Comparison of ENCODE assay signal across 8 cellular contexts in the genomic region with DNA sequence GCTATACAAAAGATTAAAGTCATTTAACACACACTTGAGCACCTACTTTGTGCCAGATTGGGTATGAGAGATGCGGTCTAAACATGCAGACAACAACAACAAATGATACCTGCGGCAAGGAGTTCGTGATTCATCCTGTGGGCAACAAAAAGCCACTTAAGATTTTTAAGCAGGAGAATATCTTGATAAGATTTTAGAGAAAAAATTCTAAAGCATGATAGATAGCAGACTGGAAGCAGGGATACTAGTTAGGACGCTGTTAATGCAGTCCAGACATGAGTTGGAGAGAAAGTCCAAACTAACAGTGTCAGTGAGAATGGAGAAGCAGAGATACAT. TPM values are rescaled to one million over a fixed set of nuclear protein-coding genes. Genes with fewer than 3 reads are reported as not detected.
DNase-seq lines count a peak whose midpoint lies in the region; ATAC-seq and TF ChIP-seq lines count a peak whose summit lies in the region.

No MANE protein-coding gene starts in this region.

- in situ Hi-C loops in brain microvascular endothelial cell (cut with HindIII; ENCODE audit: low pct_ligation_motif_present, low sequenced_read_pairs) (no loop called here), HAP-1 (cut with MboI; ENCODE audit: low sequenced_read_pairs) (no loop called here)

- no peaks in the 10 kb centered on the region for H3K9me3 ChIP-seq in Karpas-422 (ENCODE audit: low read length)
- no peaks in the 10 kb centered on the region for H3K9me3 ChIP-seq in HAP-1

- peaks cover 46% of the 10 kb centered on the region for H3K4me1 Mint-ChIP-seq in nephron progenitor cell

- H3K36me3 ChIP-seq in ACC112 (ENCODE audit: insufficient read depth, low read length): no peaks in the 10 kb centered on the region
- H3K36me3 ChIP-seq in Karpas-422 (ENCODE audit: insufficient read depth, low read length): no peaks in the 10 kb centered on the region
- H3K36me3 ChIP-seq in brain microvascular endothelial cell (replicated peaks): no peaks in the 10 kb centered on the region
- no peaks in the 10 kb centered on the region for H3K36me3 ChIP-seq in HAP-1 (replicated peaks)

- no peaks in the 10 kb centered on the region for H3K9me2 ChIP-seq in Karpas-422 (replicated peaks; ENCODE audit: insufficient read depth, low read length)

- ATAC-seq in HG03175 (IDR thresholded peaks at IDR 0.05; ENCODE audit: unreplicated experiment): no peak

- H3K79me2 ChIP-seq in ACC112 (ENCODE audit: control insufficient read depth, insufficient read depth, low read length, unreplicated experiment) (peaks cover 28% of the 10 kb centered on the region), Karpas-422 (ENCODE audit: low read length) (peaks cover 28% of the 10 kb centered on the region)

- peak overlapping the region; percentile 91 for H3K4me2 ChIP-seq in Karpas-422 (ENCODE audit: low read depth, low read length, poor library complexity, severe bottlenecking)

- H3K36me3 Mint-ChIP-seq in nephron progenitor cell (ENCODE audit: low read depth): no peaks in the 10 kb centered on the region

- peak overlapping the region; percentile 92 for H3K27ac ChIP-seq in ACC112 (ENCODE audit: low read depth, low read length)
- H3K27ac ChIP-seq in Karpas-422 (ENCODE audit: low read length): no peak overlapping the region
- peak overlapping the region; percentile 80 for H3K27ac ChIP-seq in brain microvascular endothelial cell

- peak overlapping the region; percentile 83 for H3K9ac ChIP-seq in Karpas-422 (ENCODE audit: low read length)

- H4K20me1 ChIP-seq in Karpas-422 (ENCODE audit: insufficient read depth, low read depth, low read length): peaks cover 9% of the 10 kb centered on the region

- H3K4me1 ChIP-seq in ACC112 (ENCODE audit: control insufficient read depth, insufficient read depth, low read length, unreplicated experiment): peaks cover 10% of the 10 kb centered on the region
- peaks cover 21% of the 10 kb centered on the region for H3K4me1 ChIP-seq in Karpas-422 (ENCODE audit: low read length)
- H3K4me1 ChIP-seq in HAP-1: peaks cover 18% of the 10 kb centered on the region

- H3K9me3 Mint-ChIP-seq in nephron progenitor cell: no peaks in the 10 kb centered on the region

- no peak for DNase-seq in Karpas-422
- no peak for DNase-seq in brain microvascular endothelial cell
- no peak for DNase-seq in nephron progenitor cell
- DNase-seq in putamen (ENCODE audit: low spot score): no peak
- no peak for DNase-seq in effector CD4-positive, alpha-beta T cell
- no peak for DNase-seq in HAP-1 (ENCODE audit: low spot score in 2 of 2)

- H2AFZ ChIP-seq in ACC112 (ENCODE audit: low read length, unreplicated experiment) (peak overlapping the region; percentile 95), Karpas-422 (ENCODE audit: low read length) (no peak overlapping the region; the same call in 1 of the 2 replicates)

- H3K4me3 Mint-ChIP-seq in nephron progenitor cell: peak overlapping the region; percentile 88

- TF ChIP-seq CTCF in brain microvascular endothelial cell (IDR thresholded peaks at IDR 0.05; ENCODE audit: low read depth, low read length, missing control alignments) (no peak), nephron progenitor cell (IDR thresholded peaks at IDR 0.05) (no peak)

- peaks cover 5% of the 10 kb centered on the region for H3K27me3 Mint-ChIP-seq in nephron progenitor cell (ENCODE audit: low read depth, poor library complexity)

- H3K27me3 ChIP-seq in ACC112 (ENCODE audit: insufficient read depth, low read length): no peaks in the 10 kb centered on the region
- no peaks in the 10 kb centered on the region for H3K27me3 ChIP-seq in Karpas-422 (ENCODE audit: low read length)
- no peaks in the 10 kb centered on the region for H3K27me3 ChIP-seq in brain microvascular endothelial cell (replicated peaks)
- no peaks in the 10 kb centered on the region for H3K27me3 ChIP-seq in HAP-1 (ENCODE audit: low read depth)

- H3K27ac Mint-ChIP-seq in nephron progenitor cell: peak overlapping the region; percentile 100

- H3K4me3 ChIP-seq in ACC112 (ENCODE audit: low read depth, low read length) (peak overlapping the region; percentile 79), Karpas-422 (ENCODE audit: low read length) (peak overlapping the region; percentile 75; the same call in 1 of the 2 replicates), brain microvascular endothelial cell (ENCODE audit: low read depth, low read length) (no peak overlapping the region), HAP-1 (no peak overlapping the region)

RNA-seq across cellular contexts. Expression of a gene that starts 1.6 kb away (rescaled TPM):
- 17.8 and 28.6 TPM in 2 replicates for total RNA-seq in Karpas-422 (2014; rRNA removed; shearing (Covaris generic); ENCODE audit: low replicate concordance)

Comparison
In these comparisons a context has a peak if more than half of its experiments do, and no peak if none do; other contexts are left out.
1. H3K4me3 ChIP-seq: peak in ACC112 (single experiment) and Karpas-422 (single experiment); none in brain microvascular endothelial cell (single experiment) and HAP-1 (single experiment).